30 cellular contexts compared by ENCODE assay signal in the genomic region with DNA sequence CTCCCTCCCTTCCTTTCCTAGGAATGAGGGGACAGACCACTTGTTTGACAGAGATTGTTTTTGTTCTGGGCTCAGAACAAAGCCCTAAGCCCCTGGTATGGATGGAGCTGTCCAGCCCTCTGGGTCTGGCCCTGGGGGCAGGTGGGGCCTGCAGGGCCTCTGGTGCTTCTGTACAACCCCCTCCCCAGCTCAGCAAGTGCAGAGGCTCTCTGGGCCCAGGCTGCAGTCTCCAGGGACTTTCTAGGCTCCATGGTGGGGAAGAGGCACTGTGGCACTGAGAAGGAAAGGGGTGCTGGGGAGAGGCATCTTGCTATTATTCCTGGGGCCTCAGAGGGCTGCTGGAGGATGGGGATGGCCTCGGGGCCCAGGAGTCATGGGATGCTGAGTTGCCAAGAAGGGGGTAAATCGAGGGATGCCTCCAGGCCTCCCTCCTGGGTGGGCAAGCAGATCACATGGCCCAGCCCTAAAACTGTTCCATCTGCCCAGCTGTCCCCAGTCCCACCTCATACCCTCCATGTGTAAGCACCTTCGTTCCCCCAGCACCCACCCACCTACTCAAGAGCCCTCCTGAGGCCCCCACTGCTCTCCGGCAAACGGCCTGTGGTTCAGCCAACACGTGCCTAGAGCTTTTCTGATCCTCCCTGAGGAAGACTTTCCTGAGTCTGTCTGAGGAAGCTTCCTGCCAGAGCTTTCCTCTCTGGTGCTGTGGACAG.
DNase-seq lines count a peak whose midpoint lies in the region; ATAC-seq, FAIRE-seq and TF ChIP-seq lines count a peak whose summit lies in the region.
"Had no signal": no experiment of that assay in that cellular context is flagged by ENCODE, and none has a peak within 500 bp of the region (broad histone marks: within the 10 kb centered on the region; RNA-seq: fewer than 3 reads in every experiment).

No MANE protein-coding gene starts in this region.

- H3K9me3 ChIP-seq in H9 (ENCODE audit: control insufficient read depth, low read depth, low read length) (no peaks in the 10 kb centered on the region), spleen (no peaks in the 10 kb centered on the region)
- H3K9me3 ChIP-seq: heart left ventricle, left lung, right lobe of liver, SJCRH30 had no signal

- H4K20me1 ChIP-seq in H9 (ENCODE audit: control insufficient read depth, insufficient read depth, insufficient read length), result no peaks in the 10 kb centered on the region

- no peak overlapping the region for H3K4me3 ChIP-seq in spleen
- H3K4me3 ChIP-seq: cardiac muscle cell, heart left ventricle, left lung, right lobe of liver, SJCRH30 had no signal

- no peak overlapping the region for H4K91ac ChIP-seq in H9 (ENCODE audit: insufficient read length, low read depth, low read length)

- H4K5ac ChIP-seq in H9 (ENCODE audit: insufficient read length, low read depth, low read length), result no peak overlapping the region

- no peaks in the 10 kb centered on the region for H3K27me3 ChIP-seq in H9 (ENCODE audit: insufficient read depth, low read length)
- peaks cover 0 to 48% (median 0%) of the 10 kb centered on the region in 7 donors for H3K27me3 ChIP-seq in spleen (replicated peaks in 1 of 7)
- H3K27me3 ChIP-seq: cardiac muscle cell, right lobe of liver, SJCRH30 had no signal

- FAIRE-seq in frontal cortex (lab: Jason Lieb, UNC), result no peak
- FAIRE-seq: H54, RCC 7860 had no signal

- H2AK5ac ChIP-seq in H9 (ENCODE audit: insufficient read length, low read length), result no peak overlapping the region

- H3K27ac Mint-ChIP-seq in H9, result peak overlapping the region in 1 of 3 experiments; percentile 34; a peak in 1 of 7 replicates
- H3K27ac Mint-ChIP-seq: activated CD4-positive, alpha-beta T cell treated with anti-CD3 and anti-CD28 coated beads for 36 hours; CD4-positive, alpha-beta memory T cell; dendritic cell treated with granulocyte-macrophage colony-stimulating factor and Interleukin-4, amounts not matched to agents 40 ng/mL and 50 ng/mL, for 4 days; immature natural killer cell; naive thymus-derived CD4-positive, alpha-beta T cell; T-helper 1 cell treated with Interleukin-12 subunit alpha and Interleukin-12 subunit beta and Interleukin-4 antibody, amounts not matched to agents 30 μg/mL and 1 μg/mL, for 36 hours had no signal

- H3K9me3 Mint-ChIP-seq in H9, result peaks cover 2 to 24% of the 10 kb centered on the region in 2 experiments; a peak in 4 of 5 replicates
- H3K9me3 Mint-ChIP-seq: activated naive CD4-positive, alpha-beta T cell treated with anti-CD3 and anti-CD28 coated beads, Interleukin-2, amount 50 U/mL, for 72 hours; CD4-positive, alpha-beta memory T cell; dendritic cell treated with granulocyte-macrophage colony-stimulating factor and Interleukin-4, amounts not matched to agents 40 ng/mL and 50 ng/mL, for 4 days; immature natural killer cell; stimulated activated naive CD8-positive, alpha-beta T cell treated with anti-CD3 and anti-CD28 coated beads, Interleukin-15, amount 100 ng/mL, for 72 hours; T-helper 1 cell treated with Interleukin-12 subunit alpha and Interleukin-12 subunit beta and Interleukin-4 antibody, amounts not matched to agents 30 μg/mL and 1 μg/mL, for 36 hours had no signal

- intact Hi-C loops in spleen (cut with DNase I; ENCODE audit: low total_unique reads), result no loop called here

- H3K4me1 ChIP-seq in H9 (ENCODE audit: insufficient read depth, low read length), result no peaks in the 10 kb centered on the region
- no peaks in the 10 kb centered on the region for H3K4me1 ChIP-seq in spleen
- H3K4me1 ChIP-seq: left lung, parathyroid adenoma, right lobe of liver, SJCRH30 had no signal

- no peak for TF ChIP-seq POLR2A in spleen (IDR thresholded peaks at IDR 0.05)

- H3K4ac ChIP-seq in H9 (ENCODE audit: low read depth, low read length), result no peak overlapping the region

- no peaks in the 10 kb centered on the region for H3K23me2 ChIP-seq in H9 (ENCODE audit: insufficient read length, low read depth, low read length, poor library complexity, severe bottlenecking)

- H4K8ac ChIP-seq in H9 (replicated peaks; ENCODE audit: insufficient read length, low read depth, low read length), result no peak overlapping the region

- no CpG with 5 or more reads among the region's 6 CpGs for WGBS in H9 (ENCODE audit: extremely low coverage, insufficient read length, low lambda C conversion rate)
- 56 to 75% (median 66%) methylated on average over 6 of the region's 6 CpGs for WGBS in spleen, 5 donors

- no peak overlapping the region for H3K56ac ChIP-seq in H9 (ENCODE audit: insufficient read length, low read depth, low read length)

- no peak overlapping the region for H3K18ac ChIP-seq in H9 (ENCODE audit: insufficient read length, low read depth, low read length)

- H3K14ac ChIP-seq in H9 (ENCODE audit: insufficient read depth, low read length), result no peak overlapping the region

- H2BK20ac ChIP-seq in H9 (ENCODE audit: low read depth, low read length, poor library complexity, severe bottlenecking), result no peak overlapping the region

- H3K27me3 Mint-ChIP-seq in H9 (ENCODE audit: low read depth), result no peaks in the 10 kb centered on the region
- H3K27me3 Mint-ChIP-seq: stimulated activated naive CD8-positive, alpha-beta T cell treated with anti-CD3 and anti-CD28 coated beads, Interleukin-15, amount 100 ng/mL, for 72 hours had no signal

- no peaks in the 10 kb centered on the region for H3K79me2 ChIP-seq in H9 (ENCODE audit: insufficient read depth, low read length)
- H3K79me2 ChIP-seq: parathyroid adenoma had no signal

- no peaks in the 10 kb centered on the region for H3K79me1 ChIP-seq in H9 (ENCODE audit: insufficient read depth, low read depth, low read length, poor library complexity, severe bottlenecking)

- no peak overlapping the region for H3K23ac ChIP-seq in H9 (ENCODE audit: insufficient read length, low read depth, low read length)

- H2AFZ ChIP-seq in H9 (ENCODE audit: low read length), result no peak overlapping the region
- H2AFZ ChIP-seq: parathyroid adenoma had no signal

- H3K4me1 Mint-ChIP-seq in H9, result peaks cover 5 to 6% of the 10 kb centered on the region in 2 experiments; a peak in 3 of 4 replicates
- H3K4me1 Mint-ChIP-seq: activated CD4-positive, alpha-beta T cell treated with anti-CD3 and anti-CD28 coated beads for 36 hours; CD4-positive, alpha-beta memory T cell; immature natural killer cell; naive thymus-derived CD4-positive, alpha-beta T cell; stimulated activated naive CD8-positive, alpha-beta T cell treated with anti-CD3 and anti-CD28 coated beads, Interleukin-15, amount 100 ng/mL, for 72 hours had no signal

- peaks cover 0 to 4% (median 2%) of the 10 kb centered on the region in 3 experiments; a peak in 4 of 7 replicates for H3K36me3 Mint-ChIP-seq in H9 (ENCODE audit: insufficient read depth in 1 of 3, low read depth in 3 of 3)
- H3K36me3 Mint-ChIP-seq: activated naive CD4-positive, alpha-beta T cell treated with anti-CD3 and anti-CD28 coated beads, Interleukin-2, amount 50 U/mL, for 72 hours; CD4-positive, alpha-beta memory T cell; immature natural killer cell; naive thymus-derived CD4-positive, alpha-beta T cell had no signal

- H3K9ac ChIP-seq in H9 (ENCODE audit: extremely low read depth, insufficient read length, low read length), result no peak overlapping the region
- H3K9ac ChIP-seq: parathyroid adenoma had no signal

- DNase-seq in ELF-1 (ENCODE audit: low read depth, low spot score), result peak; percentile 30
- DNase-seq in H9, result peak; percentile 19
- DNase-seq in frontal cortex (ENCODE audit: low spot score in 2 of 2), result peak; percentile 8 to 12
- DNase-seq in spleen, result peak; percentile 29
- no peak for DNase-seq in SW 1271 (lab: John Stamatoyannopoulos, UW)
- DNase-seq in NCI-H2171 treated with DMSO at 0.1 percent for 48 hours (lab: John Stamatoyannopoulos, UW), result no peak
- no peak for DNase-seq in iPS-NIHi7 (ENCODE audit: extremely low spot score)
- DNase-seq: activated CD4-positive, alpha-beta T cell treated with anti-CD3 and anti-CD28 coated beads for 36 hours; anterior cingulate cortex; CD4-positive, alpha-beta memory T cell; DMS153; GDM1; heart left ventricle; immature natural killer cell; naive thymus-derived CD4-positive, alpha-beta T cell; NCI-H1694; NCI-H526; trophoblast cell had no signal

- H2BK15ac ChIP-seq in H9 (ENCODE audit: low read depth, low read length), result no peak overlapping the region

- TF ChIP-seq CTCF in H9 (conservative IDR thresholded peaks at IDR 0.05) (no peak), spleen (IDR thresholded peaks at IDR 0.05 in 8 of 11, conservative IDR thresholded peaks at IDR 0.05 in 3 of 11) (no peak)

- ATAC-seq in GM21723 (IDR thresholded peaks at IDR 0.05; ENCODE audit: unreplicated experiment), result no peak
- ATAC-seq: activated CD4-positive, alpha-beta T cell treated with anti-CD3 and anti-CD28 coated beads for 36 hours; activated naive CD4-positive, alpha-beta T cell treated with anti-CD3 and anti-CD28 coated beads, Interleukin-2, amount 50 U/mL, for 72 hours; heart left ventricle; left lung; naive thymus-derived CD4-positive, alpha-beta T cell; right lobe of liver; stimulated activated naive CD8-positive, alpha-beta T cell treated with anti-CD3 and anti-CD28 coated beads, Interleukin-15, amount 100 ng/mL, for 72 hours had no signal

- H3K27ac ChIP-seq in H9 (ENCODE audit: insufficient read length, low read depth, low read length), result no peak overlapping the region
- no peak overlapping the region for H3K27ac ChIP-seq in spleen
- H3K27ac ChIP-seq: cardiac muscle cell, heart left ventricle, left lung, parathyroid adenoma, right lobe of liver, SJCRH30 had no signal

- H3K4me3 Mint-ChIP-seq in H9, result no peak overlapping the region
- H3K4me3 Mint-ChIP-seq: activated CD4-positive, alpha-beta T cell treated with anti-CD3 and anti-CD28 coated beads for 36 hours; CD4-positive, alpha-beta memory T cell; dendritic cell treated with granulocyte-macrophage colony-stimulating factor and Interleukin-4, amounts not matched to agents 40 ng/mL and 50 ng/mL, for 4 days; immature natural killer cell; naive thymus-derived CD4-positive, alpha-beta T cell; stimulated activated naive CD8-positive, alpha-beta T cell treated with anti-CD3 and anti-CD28 coated beads, Interleukin-15, amount 100 ng/mL, for 72 hours; T-helper 1 cell treated with Interleukin-12 subunit alpha and Interleukin-12 subunit beta and Interleukin-4 antibody, amounts not matched to agents 30 μg/mL and 1 μg/mL, for 36 hours had no signal

- no peaks in the 10 kb centered on the region for H3K36me3 ChIP-seq in spleen
- H3K36me3 ChIP-seq: cardiac muscle cell, heart left ventricle, left lung, right lobe of liver, SJCRH30 had no signal

- H3T11ph ChIP-seq in H9 (ENCODE audit: low read length), result no peak overlapping the region

- H2BK5ac ChIP-seq in H9 (ENCODE audit: insufficient read length, low read length), result no peak overlapping the region

- H3K4me2 ChIP-seq in H9 (ENCODE audit: insufficient read depth, insufficient read length, low read length), result no peak overlapping the region

- H2BK120ac ChIP-seq in H9 (ENCODE audit: low read depth, low read length, poor library complexity, severe bottlenecking), result no peak overlapping the region

- no peak overlapping the region for H2BK12ac ChIP-seq in H9 (ENCODE audit: insufficient read length, low read depth, low read length)

Comparison
In these comparisons a context has a peak if more than half of its experiments do, and no peak if none do; other contexts are left out.
1. DNase-seq: peak in ELF-1 (single experiment), H9 (single experiment), frontal cortex (2 of 2) and spleen (single experiment); none in SW 1271 (0 of 2), NCI-H2171 treated with DMSO at 0.1 percent for 48 hours (single experiment) and iPS-NIHi7 (single experiment).